In the genomic region with DNA sequence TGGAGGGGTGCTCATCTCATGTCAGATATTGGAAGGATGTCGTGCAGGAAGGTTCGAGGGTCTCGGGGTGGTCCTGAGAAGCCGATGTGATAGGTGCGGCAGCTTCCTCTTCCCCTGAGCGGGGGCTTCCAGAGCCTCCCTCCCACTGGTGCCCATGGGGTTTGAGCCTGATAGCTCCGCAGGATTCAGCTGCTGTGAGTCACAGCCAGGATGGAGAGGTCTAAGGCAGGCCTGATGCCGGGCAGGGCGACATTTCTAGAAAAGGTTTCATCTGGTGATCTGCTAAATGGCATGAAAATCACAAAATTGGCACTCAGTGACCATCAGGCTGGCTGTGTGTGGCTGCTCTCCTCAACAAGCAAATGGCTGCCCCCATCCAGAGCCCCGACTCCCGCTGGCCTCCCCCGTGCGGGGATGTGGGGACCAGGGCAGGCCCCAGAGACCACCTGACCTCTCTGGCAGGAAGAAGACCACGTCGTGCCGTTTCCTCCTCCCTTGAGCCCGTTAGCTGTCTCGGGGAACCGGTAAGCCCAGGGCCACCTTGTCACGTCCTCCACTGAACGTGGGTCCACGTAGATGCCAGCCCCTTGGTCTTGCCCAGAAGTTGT, we compare ENCODE assay signal across 12 cellular contexts.
DNase-seq lines count a peak whose midpoint lies in the region; ATAC-seq and TF ChIP-seq lines count a peak whose summit lies in the region.
"Had no signal": no experiment of that assay in that cellular context is flagged by ENCODE, and none has a peak within 500 bp of the region (broad histone marks: within the 10 kb centered on the region; RNA-seq: fewer than 3 reads in every experiment).

No MANE protein-coding gene starts in this region.

- H3K27ac ChIP-seq in vagina, result peak overlapping the region; percentile 35
- H3K27ac ChIP-seq: PC-9 had no signal

- no peaks in the 10 kb centered on the region for H3K27me3 Mint-ChIP-seq in stimulated activated naive CD8-positive, alpha-beta T cell treated with anti-CD3 and anti-CD28 coated beads, Interleukin-15, amount 100 ng/mL, for 72 hours
- no peaks in the 10 kb centered on the region for H3K27me3 Mint-ChIP-seq in mesothelial cell of epicardium (ENCODE audit: low read depth)

- no peak for TF ChIP-seq POLR2A in vagina (IDR thresholded peaks at IDR 0.05)

- H3K27ac Mint-ChIP-seq in stimulated activated naive CD8-positive, alpha-beta T cell treated with anti-CD3 and anti-CD28 coated beads, Interleukin-15, amount 100 ng/mL, for 72 hours, result peak overlapping the region in 1 of 2 donors; percentile 88
- H3K27ac Mint-ChIP-seq in mesothelial cell of epicardium, result peak overlapping the region; percentile 57

- no peak for DNase-seq in stimulated activated naive CD8-positive, alpha-beta T cell treated with anti-CD3 and anti-CD28 coated beads, Interleukin-15, amount 100 ng/mL, for 72 hours
- DNase-seq in stimulated activated naive CD8-positive, alpha-beta T cell treated with anti-CD3 and anti-CD28 coated beads, Interleukin-15, Interleukin-2, amounts not matched to agents 100 U/mL and 50 U/mL, for 24 hours, result no peak
- peak; percentile 53 for DNase-seq in astrocyte of the hippocampus (ENCODE audit: low read depth, low spot score)
- DNase-seq in mesothelial cell of epicardium (ENCODE audit: low spot score in 2 of 2, unreplicated experiment in 2 of 2), result no peak
- no peak for DNase-seq in vagina (ENCODE audit: extremely low spot score in 2 of 2)
- DNase-seq in dedifferentiated amniotic fluid mesenchymal stem cell (ENCODE audit: extremely low spot score), result no peak
- no peak for DNase-seq in NCI-H446 treated with DMSO at 0.1 percent for 48 hours (lab: John Stamatoyannopoulos, UW)
- DNase-seq in NCI-H1417 treated with DMSO at 0.1 percent for 48 hours (lab: John Stamatoyannopoulos, UW), result no peak
- DNase-seq: AML-193, anterior cingulate cortex, MM.1S, PC-9 had no signal

- H3K9me3 ChIP-seq in vagina, result no peaks in the 10 kb centered on the region

- TF ChIP-seq CTCF in mesothelial cell of epicardium (IDR thresholded peaks at IDR 0.05; ENCODE audit: unreplicated experiment) (no peak), vagina (IDR thresholded peaks at IDR 0.05) (no peak)

- intact Hi-C loops in vagina (cut with DNase I), result no loop called here

- no peak for ATAC-seq in stimulated activated naive CD8-positive, alpha-beta T cell treated with anti-CD3 and anti-CD28 coated beads, Interleukin-15, amount 100 ng/mL, for 72 hours
- ATAC-seq in stimulated activated naive CD8-positive, alpha-beta T cell treated with anti-CD3 and anti-CD28 coated beads, Interleukin-15, Interleukin-2, amounts not matched to agents 100 U/mL and 50 U/mL, for 24 hours, result no peak

- peaks cover 79% of the 10 kb centered on the region for H3K4me1 ChIP-seq in vagina

- no peak overlapping the region for H3K4me3 ChIP-seq in vagina
- H3K4me3 ChIP-seq: PC-9 had no signal

- peak overlapping the region; percentile 13 to 61 for H3K4me3 Mint-ChIP-seq in stimulated activated naive CD8-positive, alpha-beta T cell treated with anti-CD3 and anti-CD28 coated beads, Interleukin-15, amount 100 ng/mL, for 72 hours
- H3K4me3 Mint-ChIP-seq in mesothelial cell of epicardium, result no peak overlapping the region

- no peaks in the 10 kb centered on the region for H3K36me3 ChIP-seq in vagina

- H3K27me3 ChIP-seq in vagina, result no peaks in the 10 kb centered on the region

- peaks cover 99% of the 10 kb centered on the region for H3K4me1 Mint-ChIP-seq in stimulated activated naive CD8-positive, alpha-beta T cell treated with anti-CD3 and anti-CD28 coated beads, Interleukin-15, amount 100 ng/mL, for 72 hours
- H3K4me1 Mint-ChIP-seq in mesothelial cell of epicardium, result peaks cover 25% of the 10 kb centered on the region

- H3K9me3 Mint-ChIP-seq in stimulated activated naive CD8-positive, alpha-beta T cell treated with anti-CD3 and anti-CD28 coated beads, Interleukin-15, amount 100 ng/mL, for 72 hours, result no peaks in the 10 kb centered on the region
- no peaks in the 10 kb centered on the region for H3K9me3 Mint-ChIP-seq in mesothelial cell of epicardium

- H3K36me3 Mint-ChIP-seq in mesothelial cell of epicardium, result peaks cover 4% of the 10 kb centered on the region
